24 cellular contexts compared by ENCODE assay signal in genomic region chr20:4413314-4414045, GRCh38.
"Had no signal": no experiment of that assay in that cellular context is flagged by ENCODE, and none has a peak within 500 bp of the region (broad histone marks: within the 10 kb centered on the region; RNA-seq: fewer than 3 reads in every experiment).

No MANE protein-coding gene starts in this region.

- H3K27ac ChIP-seq: brain microvascular endothelial cell, esophagus squamous epithelium, left ventricle myocardium inferior, right atrium auricular region, skin epidermis, suprapubic skin had no signal

- H3K4me3 ChIP-seq: esophagus squamous epithelium, left ventricle myocardium inferior, right atrium auricular region, skin epidermis, suprapubic skin had no signal

- DNase-seq: activated CD4-positive, alpha-beta T cell treated with anti-CD3 and anti-CD28 coated beads, Interleukin-2, amount 50 U/mL, for 1 hour; activated CD4-positive, CD25-positive, alpha-beta regulatory T cell; activated CD8-positive, alpha-beta memory T cell treated with anti-CD3 and anti-CD28 coated beads for 24 hours; activated naive CD8-positive, alpha-beta T cell treated with anti-CD3 and anti-CD28 coated beads, Interleukin-2, amount 10 ng/mL, durations not matched to agents 7 days and 5 days; anterior cingulate cortex; brain microvascular endothelial cell; cortex of kidney; effector CD8-positive, alpha-beta T cell; esophagus squamous epithelium; glutamatergic neuron; hypothalamus; kidney; left ventricle myocardium inferior; mesenchymal stem cell; stimulated activated CD4-positive, alpha-beta T cell treated with anti-CD3 and anti-CD28 coated beads, Interleukin-4, amount 100 ng/mL, for 4 hours; stimulated activated CD8-positive, alpha-beta memory T cell treated with anti-CD3 and anti-CD28 coated beads, Interleukin-4, amount 100 ng/mL, for 48 hours; stimulated activated naive CD8-positive, alpha-beta T cell treated with anti-CD3 and anti-CD28 coated beads, Interleukin-15, Interleukin-2, amounts not matched to agents 100 U/mL and 50 U/mL, for 24 hours; T-helper 2 cell had no signal

- H3K27ac Mint-ChIP-seq: activated naive CD8-positive, alpha-beta T cell treated with anti-CD3 and anti-CD28 coated beads, Interleukin-2, amount 10 ng/mL, durations not matched to agents 7 days and 5 days; natural killer cell treated with Interleukin-12 subunit alpha and Interleukin-12 subunit beta and Interleukin-15 and Interleukin-18, amount 100 ng/mL, for 72 hours; progenitor cell of endocrine pancreas; type B pancreatic cell had no signal

- H3K4me1 ChIP-seq: esophagus squamous epithelium, left ventricle myocardium inferior, right atrium auricular region, suprapubic skin had no signal

- H3K36me3 Mint-ChIP-seq: activated naive CD8-positive, alpha-beta T cell treated with anti-CD3 and anti-CD28 coated beads, Interleukin-2, amount 10 ng/mL, durations not matched to agents 7 days and 5 days; natural killer cell treated with Interleukin-12 subunit alpha and Interleukin-12 subunit beta and Interleukin-15 and Interleukin-18, amount 100 ng/mL, for 72 hours; type B pancreatic cell had no signal

- H3K9me3 Mint-ChIP-seq: activated naive CD8-positive, alpha-beta T cell treated with anti-CD3 and anti-CD28 coated beads, Interleukin-2, amount 10 ng/mL, durations not matched to agents 7 days and 5 days; natural killer cell treated with Interleukin-12 subunit alpha and Interleukin-12 subunit beta and Interleukin-15 and Interleukin-18, amount 100 ng/mL, for 72 hours; type B pancreatic cell had no signal

- H3K4me1 Mint-ChIP-seq: activated naive CD8-positive, alpha-beta T cell treated with anti-CD3 and anti-CD28 coated beads, Interleukin-2, amount 10 ng/mL, durations not matched to agents 7 days and 5 days had no signal

- H3K4me3 Mint-ChIP-seq: activated naive CD8-positive, alpha-beta T cell treated with anti-CD3 and anti-CD28 coated beads, Interleukin-2, amount 10 ng/mL, durations not matched to agents 7 days and 5 days; natural killer cell treated with Interleukin-12 subunit alpha and Interleukin-12 subunit beta and Interleukin-15 and Interleukin-18, amount 100 ng/mL, for 72 hours; type B pancreatic cell had no signal

- H3K36me3 ChIP-seq: brain microvascular endothelial cell, esophagus squamous epithelium, left ventricle myocardium inferior, right atrium auricular region, suprapubic skin had no signal

- H3K27me3 ChIP-seq: brain microvascular endothelial cell, esophagus squamous epithelium, right atrium auricular region had no signal

- H3K9me3 ChIP-seq: esophagus squamous epithelium, right atrium auricular region, suprapubic skin had no signal
